14 cellular contexts compared by ENCODE assay signal in the genomic region with DNA sequence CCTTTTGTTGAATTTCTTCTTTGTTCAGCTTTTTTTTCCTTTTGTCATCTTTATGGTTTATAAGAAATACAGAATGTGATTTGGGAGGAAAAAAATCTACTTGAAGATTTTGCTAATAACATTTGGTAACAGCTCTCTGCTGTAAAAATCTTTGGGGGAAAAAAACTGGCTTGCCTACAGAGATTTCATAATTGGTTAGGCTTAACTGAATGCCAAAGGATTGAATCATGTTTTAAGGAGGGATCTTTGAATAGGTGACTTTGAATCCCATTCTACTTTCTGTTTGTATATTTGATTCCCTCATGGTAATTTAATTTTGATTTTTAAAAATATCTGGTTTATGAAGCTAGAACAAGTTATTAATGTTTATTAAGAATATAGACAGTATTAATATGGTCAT. TPM values are rescaled to one million over a fixed set of nuclear protein-coding genes. Genes with fewer than 3 reads are reported as not detected.
DNase-seq lines count a peak whose midpoint lies in the region; ATAC-seq, FAIRE-seq and TF ChIP-seq lines count a peak whose summit lies in the region.
"Had no signal": no experiment of that assay in that cellular context is flagged by ENCODE, and none has a peak within 500 bp of the region (broad histone marks: within the 10 kb centered on the region; RNA-seq: fewer than 3 reads in every experiment).

No MANE protein-coding gene starts in this region.

- H3K9ac ChIP-seq in HepG2 (ENCODE audit: insufficient read depth, low read depth, low read length) (no peak overlapping the region), SK-N-MC (ENCODE audit: insufficient read length) (peak overlapping the region; percentile 41), subcutaneous abdominal adipose tissue (ENCODE audit: low read length in 5 of 5) (peak overlapping the region in 2 of 5 donors; percentile 0 to 34)

- CTCF ChIA-PET in HepG2 (lab: Yijun Ruan, JAX; ENCODE audit: low intra/inter-chr PET ratio, low total read pairs): no interaction called here

- H3K27ac ChIP-seq in HepG2 (ENCODE audit: extremely low read length, insufficient read depth, low read length): no peak overlapping the region
- no peak overlapping the region for H3K27ac ChIP-seq in right lobe of liver
- peak overlapping the region; percentile 69 for H3K27ac ChIP-seq in SK-N-MC
- H3K27ac ChIP-seq in subcutaneous abdominal adipose tissue (ENCODE audit: low read depth, low read length): peak overlapping the region; percentile 92

- H3K4me2 ChIP-seq in HepG2 (ENCODE audit: low read depth, low read length): peak overlapping the region; percentile 40

- no peak for FAIRE-seq in HepG2 (lab: Jason Lieb, UNC)
- FAIRE-seq: GM18507 had no signal

- POLR2A ChIA-PET in HepG2 (lab: Yijun Ruan, JAX): interaction anchor here (1.6 kb wide), 1 partner anchor 21 kb away, joined by 11 read pairs; no protein-coding TSS in a partner anchor

- H3K4me1 ChIP-seq in HepG2 (ENCODE audit: insufficient read depth, low read length) (peaks cover 43% of the 10 kb centered on the region), right lobe of liver (peaks cover 0 to 11% (median 5%) of the 10 kb centered on the region in 4 donors), subcutaneous abdominal adipose tissue (ENCODE audit: control insufficient read depth in 5 of 5, insufficient read depth in 5 of 5, low read length in 5 of 5) (peaks cover 4 to 56% (median 46%) of the 10 kb centered on the region in 5 donors), mucosa of descending colon (ENCODE audit: low read depth) (peaks cover 12% of the 10 kb centered on the region)

- H3K79me2 ChIP-seq in HepG2 (ENCODE audit: insufficient read depth, low read length): peaks cover 74% of the 10 kb centered on the region

- ATAC-seq in HepG2 (no peak), right lobe of liver (no peak), HG03520 (IDR thresholded peaks at IDR 0.05; ENCODE audit: unreplicated experiment) (no peak), mucosa of descending colon (no peak)

- intact Hi-C loops in HepG2 (cut with micrococcal nuclease; ENCODE audit: unreplicated experiment) (no loop called here), right lobe of liver (cut with DNase I) (no loop called here), mucosa of descending colon (cut with DNase I, micrococcal nuclease) (no loop called here)

- TF ChIP-seq POLR2A in HepG2 (IDR thresholded peaks at IDR 0.05; ENCODE audit: insufficient read depth in 1 of 2, low read depth in 2 of 2, low read length in 2 of 2): no peak
- no peak for TF ChIP-seq POLR2A in right lobe of liver (IDR thresholded peaks at IDR 0.05)

- H3K9me3 ChIP-seq in HepG2 (ENCODE audit: low read length): no peaks in the 10 kb centered on the region
- H3K9me3 ChIP-seq in right lobe of liver: no peaks in the 10 kb centered on the region
- no peaks in the 10 kb centered on the region for H3K9me3 ChIP-seq in SK-N-MC (ENCODE audit: low read depth, low read length)
- H3K9me3 ChIP-seq in subcutaneous abdominal adipose tissue (ENCODE audit: control insufficient read depth in 5 of 5, low read length in 5 of 5): no peaks in the 10 kb centered on the region
- H3K9me3 ChIP-seq in mucosa of descending colon: no peaks in the 10 kb centered on the region

- no peak for TF ChIP-seq CTCF in HepG2 (CRISPR knock-in tag; IDR thresholded peaks at IDR 0.05)
- no peak for TF ChIP-seq CTCF in right lobe of liver (IDR thresholded peaks at IDR 0.05)
- TF ChIP-seq CTCF in mucosa of descending colon (IDR thresholded peaks at IDR 0.05): no peak

- peaks cover 36% of the 10 kb centered on the region for H4K20me1 ChIP-seq in HepG2 (ENCODE audit: insufficient read depth, low read length)

- peaks cover 12 to 33% of the 10 kb centered on the region in 2 experiments for H3K36me3 ChIP-seq in HepG2 (replicated peaks in 1 of 2; ENCODE audit: control insufficient read depth in 1 of 2, insufficient read depth in 2 of 2, low read length in 2 of 2)
- peaks cover 0 to 21% (median 9%) of the 10 kb centered on the region in 4 donors for H3K36me3 ChIP-seq in right lobe of liver
- peaks cover 50% of the 10 kb centered on the region for H3K36me3 ChIP-seq in SK-N-MC (ENCODE audit: insufficient read depth, low read length)
- peaks cover 23 to 32% (median 29%) of the 10 kb centered on the region in 5 donors for H3K36me3 ChIP-seq in subcutaneous abdominal adipose tissue (ENCODE audit: control insufficient read depth in 5 of 5, insufficient read depth in 5 of 5, low read length in 5 of 5)
- H3K36me3 ChIP-seq in mucosa of descending colon (ENCODE audit: low read depth): no peaks in the 10 kb centered on the region

- H3K27me3 ChIP-seq in HepG2 (ENCODE audit: control insufficient read depth in 1 of 2, insufficient read depth in 2 of 2, low read length in 2 of 2): no peaks in the 10 kb centered on the region; a peak in 1 of 5 replicates
- no peaks in the 10 kb centered on the region for H3K27me3 ChIP-seq in right lobe of liver
- H3K27me3 ChIP-seq in subcutaneous abdominal adipose tissue (ENCODE audit: control insufficient read depth in 5 of 5, insufficient read depth in 4 of 5, low read length in 5 of 5): no peaks in the 10 kb centered on the region

- TF ChIP-seq RAD21 in HepG2 (CRISPR knock-in tag; IDR thresholded peaks at IDR 0.05): no peak

- in situ Hi-C loops in HepG2 (cut with HindIII; ENCODE audit: extremely low pct_ligation_motif_present, low pct_unique_long_range_greater_than_20kb): no loop called here

- no peak for TF ChIP-seq EP300 in HepG2 (IDR thresholded peaks at IDR 0.05; ENCODE audit: low read depth in 2 of 2, low read length in 2 of 2)
- no peak for TF ChIP-seq EP300 in HepG2 (CRISPR knock-in tag; IDR thresholded peaks at IDR 0.05; ENCODE audit: borderline replicate concordance)

- DNase-seq in HepG2 (ENCODE audit: low spot score) (no peak), right lobe of liver (no peak), SK-N-MC (ENCODE audit: low read depth, low spot score) (no peak), fibroblast of peridontal ligament (ENCODE audit: extremely low read depth) (peak; percentile 71), mucosa of descending colon (no peak), islet precursor cell (no peak)
- DNase-seq: activated CD4-positive, CD25-positive, alpha-beta regulatory T cell; aorta; naive B cell; NCI-H1105; stimulated activated CD4-positive, alpha-beta T cell treated with anti-CD3 and anti-CD28 coated beads, Interleukin-4, amount 100 ng/mL, for 1 hour had no signal

- H2AFZ ChIP-seq in HepG2 (ENCODE audit: low read length): no peak overlapping the region

- BruUV-seq in HepG2 (replicated peaks; lab: Mats Ljungman, UMichigan): no TSS peak

- H3K4me3 ChIP-seq in HepG2 (replicated peaks in 1 of 3; ENCODE audit: insufficient read depth in 1 of 3, low read depth in 2 of 3, low read length in 3 of 3): no peak overlapping the region
- H3K4me3 ChIP-seq in right lobe of liver: no peak overlapping the region
- H3K4me3 ChIP-seq in SK-N-MC: peak overlapping the region; percentile 52
- H3K4me3 ChIP-seq in subcutaneous abdominal adipose tissue (ENCODE audit: low read depth in 1 of 5, low read length in 5 of 5): peak overlapping the region in 1 of 5 donors; percentile 22
- H3K4me3 ChIP-seq in mucosa of descending colon: no peak overlapping the region

RNA-seq across cellular contexts. Expression of a gene that starts 3.2 kb away (rescaled TPM):
- total RNA-seq in HepG2 (2016; rRNA removed; fragmentation: Illumina TruSeq; extraction: Trizol) (74.3 and 112 TPM in 2 replicates), right lobe of liver (10 to 100 TPM; 11.9 to 26.2 (median 15.2) TPM), mucosa of descending colon (10 to 100 TPM; 22.4 to 27.7 (median 26.4) TPM)
- 20.6 and 23.9 TPM in 2 replicates for total RNA-seq in HepG2 (2016; cell fraction: cytosol; rRNA removed; fragmentation: Illumina TruSeq; extraction: Trizol; ENCODE audit: low read depth)
- total RNA-seq in HepG2 (2016; cell fraction: insoluble cytoplasmic fraction; rRNA removed; fragmentation: Illumina TruSeq; extraction: Trizol): 77.8 and 124 TPM in 2 replicates
- 37.7 and 41.9 TPM in 2 replicates for total RNA-seq in HepG2 (2016; cell fraction: membrane; rRNA removed; fragmentation: Illumina TruSeq; extraction: Trizol)
- 46.3 and 50.0 TPM in 2 replicates for total RNA-seq in HepG2 (2016; cell fraction: nucleus; rRNA removed; fragmentation: Illumina TruSeq; extraction: Trizol)
- polyA plus RNA-seq in HepG2 (2011; rRNA removed): 45.0 and 59.0 TPM in 2 replicates
- polyA plus RNA-seq in HepG2 (2011; cell fraction: cytosol; rRNA removed): 25.4 and 48.5 TPM in 2 replicates
- 17.6 and 25.6 TPM in 2 replicates for polyA plus RNA-seq in HepG2 (2011; cell fraction: nucleus; rRNA removed)
- 65.1 and 81.7 TPM in 2 replicates for polyA plus RNA-seq in HepG2 (2012)
- 16.9 and 17.5 TPM in 2 replicates for polyA plus RNA-seq in HepG2 (2016; cell fraction: cytosol; fragmentation: Illumina TruSeq; extraction: Trizol; ENCODE audit: low read depth)
- polyA plus RNA-seq in HepG2 (2016; cell fraction: insoluble cytoplasmic fraction; fragmentation: Illumina TruSeq; extraction: Trizol; ENCODE audit: low read depth): 121 and 133 TPM in 2 replicates
- polyA plus RNA-seq in HepG2 (2016; cell fraction: membrane; fragmentation: Illumina TruSeq; extraction: Trizol; ENCODE audit: low read depth): 29.8 and 33.4 TPM in 2 replicates
- 53.7 and 57.4 TPM in 2 replicates for polyA plus RNA-seq in HepG2 (2016; cell fraction: nucleus; fragmentation: Illumina TruSeq; extraction: Trizol; ENCODE audit: insufficient read depth, low read depth)
- 19.1 and 24.7 TPM in 2 replicates for polyA minus RNA-seq in HepG2 (2011; rRNA and poly(A)+ RNA removed; ENCODE audit: low replicate concordance)
- 38.0 and 40.3 TPM in 2 replicates for polyA minus RNA-seq in HepG2 (2011; cell fraction: cytosol; rRNA and poly(A)+ RNA removed)
- 64.2 and 78.8 TPM in 2 replicates for polyA minus RNA-seq in HepG2 (2011; cell fraction: nucleus; rRNA and poly(A)+ RNA removed)

RNA-seq across cellular contexts. Expression of a gene that starts 4.3 kb away (rescaled TPM):
- total RNA-seq in HepG2 (2016; rRNA removed; fragmentation: Illumina TruSeq; extraction: Trizol) (41.7 and 67.2 TPM in 2 replicates), right lobe of liver (10 to 100 TPM; 26.8 to 40.8 (median 32.0) TPM), mucosa of descending colon (10 to 100 TPM; 32.8 to 60.1 (median 53.8) TPM)
- total RNA-seq in HepG2 (2016; cell fraction: cytosol; rRNA removed; fragmentation: Illumina TruSeq; extraction: Trizol; ENCODE audit: low read depth): 16.5 and 18.9 TPM in 2 replicates
- 53.9 and 75.5 TPM in 2 replicates for total RNA-seq in HepG2 (2016; cell fraction: insoluble cytoplasmic fraction; rRNA removed; fragmentation: Illumina TruSeq; extraction: Trizol)
- 29.2 and 32.2 TPM in 2 replicates for total RNA-seq in HepG2 (2016; cell fraction: membrane; rRNA removed; fragmentation: Illumina TruSeq; extraction: Trizol)
- total RNA-seq in HepG2 (2016; cell fraction: nucleus; rRNA removed; fragmentation: Illumina TruSeq; extraction: Trizol): 48.0 and 55.0 TPM in 2 replicates
- polyA plus RNA-seq in HepG2 (2011; rRNA removed): 55.9 and 65.6 TPM in 2 replicates
- 48.6 and 71.0 TPM in 2 replicates for polyA plus RNA-seq in HepG2 (2011; cell fraction: cytosol; rRNA removed)
- polyA plus RNA-seq in HepG2 (2011; cell fraction: nucleus; rRNA removed): 17.5 and 19.1 TPM in 2 replicates
- polyA plus RNA-seq in HepG2 (2012): 46.7 and 93.9 TPM in 2 replicates
- polyA plus RNA-seq in HepG2 (2016; cell fraction: cytosol; fragmentation: Illumina TruSeq; extraction: Trizol; ENCODE audit: low read depth): 19.0 and 19.3 TPM in 2 replicates
- 37.7 and 44.4 TPM in 2 replicates for polyA plus RNA-seq in HepG2 (2016; cell fraction: insoluble cytoplasmic fraction; fragmentation: Illumina TruSeq; extraction: Trizol; ENCODE audit: low read depth)
- polyA plus RNA-seq in HepG2 (2016; cell fraction: membrane; fragmentation: Illumina TruSeq; extraction: Trizol; ENCODE audit: low read depth): 24.3 and 28.1 TPM in 2 replicates
- polyA plus RNA-seq in HepG2 (2016; cell fraction: nucleus; fragmentation: Illumina TruSeq; extraction: Trizol; ENCODE audit: insufficient read depth, low read depth): 61.2 and 77.2 TPM in 2 replicates
- 32.1 and 68.8 TPM in 2 replicates for polyA minus RNA-seq in HepG2 (2011; rRNA and poly(A)+ RNA removed; ENCODE audit: low replicate concordance)
- polyA minus RNA-seq in HepG2 (2011; cell fraction: cytosol; rRNA and poly(A)+ RNA removed): 69.7 and 82.4 TPM in 2 replicates
- 24.1 and 28.7 TPM in 2 replicates for polyA minus RNA-seq in HepG2 (2011; cell fraction: nucleus; rRNA and poly(A)+ RNA removed)

RNA-seq across cellular contexts. Expression of a gene that starts 25.7 kb away (rescaled TPM):
- total RNA-seq in HepG2 (2016; rRNA removed; fragmentation: Illumina TruSeq; extraction: Trizol) (10.2 and 11.8 TPM in 2 replicates), right lobe of liver (1 to 10 TPM; 2.9 to 7.5 (median 4.2) TPM), mucosa of descending colon (1 to 10 TPM; 4.3 to 6.7 (median 5.4) TPM)
- total RNA-seq in HepG2 (2016; cell fraction: cytosol; rRNA removed; fragmentation: Illumina TruSeq; extraction: Trizol; ENCODE audit: low read depth): 1.4 and 2.0 TPM in 2 replicates
- 10.6 and 12.0 TPM in 2 replicates for total RNA-seq in HepG2 (2016; cell fraction: insoluble cytoplasmic fraction; rRNA removed; fragmentation: Illumina TruSeq; extraction: Trizol)
- 5.3 and 5.6 TPM in 2 replicates for total RNA-seq in HepG2 (2016; cell fraction: membrane; rRNA removed; fragmentation: Illumina TruSeq; extraction: Trizol)
- total RNA-seq in HepG2 (2016; cell fraction: nucleus; rRNA removed; fragmentation: Illumina TruSeq; extraction: Trizol): 7.0 and 8.3 TPM in 2 replicates
- 7.0 and 7.4 TPM in 2 replicates for polyA plus RNA-seq in HepG2 (2011; rRNA removed)
- polyA plus RNA-seq in HepG2 (2011; cell fraction: cytosol; rRNA removed): 7.6 and 9.9 TPM in 2 replicates
- 7.4 and 7.7 TPM in 2 replicates for polyA plus RNA-seq in HepG2 (2011; cell fraction: nucleus; rRNA removed)
- polyA plus RNA-seq in HepG2 (2012): 5.6 and 6.2 TPM in 2 replicates
- polyA plus RNA-seq in HepG2 (2016; cell fraction: cytosol; fragmentation: Illumina TruSeq; extraction: Trizol; ENCODE audit: low read depth): 1.1 and 1.5 TPM in 2 replicates
- polyA plus RNA-seq in HepG2 (2016; cell fraction: insoluble cytoplasmic fraction; fragmentation: Illumina TruSeq; extraction: Trizol; ENCODE audit: low read depth): 10.2 and 12.7 TPM in 2 replicates
- polyA plus RNA-seq in HepG2 (2016; cell fraction: membrane; fragmentation: Illumina TruSeq; extraction: Trizol; ENCODE audit: low read depth): 2.7 and 3.0 TPM in 2 replicates
- polyA plus RNA-seq in HepG2 (2016; cell fraction: nucleus; fragmentation: Illumina TruSeq; extraction: Trizol; ENCODE audit: insufficient read depth, low read depth): 10.6 and 13.5 TPM in 2 replicates
- 8.9 and 13.7 TPM in 2 replicates for polyA minus RNA-seq in HepG2 (2011; rRNA and poly(A)+ RNA removed; ENCODE audit: low replicate concordance)
- polyA minus RNA-seq in HepG2 (2011; cell fraction: cytosol; rRNA and poly(A)+ RNA removed): 2.2 and 2.9 TPM in 2 replicates
- 8.5 and 8.6 TPM in 2 replicates for polyA minus RNA-seq in HepG2 (2011; cell fraction: nucleus; rRNA and poly(A)+ RNA removed)

Comparison
In these comparisons a context has a peak if more than half of its experiments do, and no peak if none do; other contexts are left out.
1. H3K27ac ChIP-seq: peak in SK-N-MC (single experiment) and subcutaneous abdominal adipose tissue (single experiment); none in HepG2 (single experiment) and right lobe of liver (0 of 3).